15 cellular contexts compared by ENCODE assay signal in genomic region chr7:29204491-29205281, GRCh38. TPM values are rescaled to one million over a fixed set of nuclear protein-coding genes. Genes with fewer than 3 reads are reported as not detected.
"Had no signal": no experiment of that assay in that cellular context is flagged by ENCODE, and none has a peak within 500 bp of the region (broad histone marks: within the 10 kb centered on the region; RNA-seq: fewer than 3 reads in every experiment).

No MANE protein-coding gene starts in this region.

- H3K27ac Mint-ChIP-seq: activated CD4-positive, alpha-beta memory T cell treated with anti-CD3 and anti-CD28 coated beads, Interleukin-2, amount 10 ng/mL, durations not matched to agents 7 days and 5 days; activated CD4-positive, alpha-beta T cell treated with anti-CD3 and anti-CD28 coated beads for 36 hours; activated T-helper 1 cell treated with anti-CD3 and anti-CD28 coated beads, Interleukin-12 subunit alpha, Interleukin-12 subunit beta, Interleukin-2, Interleukin-4 antibody, amounts not matched to agents 30 ng/mL and 10 ng/mL and 1 ng/mL, durations not matched to agents 14 hours and 24 hours and 36 hours; T-cell had no signal

- H3K4me1 ChIP-seq: lower lobe of right lung, upper lobe of left lung had no signal

- H3K27me3 ChIP-seq: heart left ventricle, upper lobe of left lung had no signal

- H3K36me3 ChIP-seq: heart left ventricle, lower lobe of right lung, upper lobe of left lung had no signal

- DNase-seq: activated CD4-positive, alpha-beta memory T cell treated with anti-CD3 and anti-CD28 coated beads, Interleukin-2, amount 10 ng/mL, durations not matched to agents 7 days and 5 days; activated CD4-positive, alpha-beta T cell treated with anti-CD3 and anti-CD28 coated beads for 36 hours; activated CD8-positive, alpha-beta memory T cell treated with anti-CD3 and anti-CD28 coated beads, Interleukin-2, amount 50 U/mL, for 48 hours; activated naive CD4-positive, alpha-beta T cell treated with Interleukin-2 at 50 U/mL for 16 hours; foreskin melanocyte; heart left ventricle; lower lobe of right lung; mucosa of descending colon; naive thymus-derived CD8-positive, alpha-beta T cell; stimulated activated CD4-positive, alpha-beta T cell treated with anti-CD3 and anti-CD28 coated beads, Interleukin-2, amount 100 ng/mL, for 24 hours; stimulated activated naive CD4-positive, alpha-beta T cell; T-cell; upper lobe of left lung had no signal

- H3K36me3 Mint-ChIP-seq: naive thymus-derived CD8-positive, alpha-beta T cell; T-cell had no signal

- H3K27ac ChIP-seq: heart left ventricle, lower lobe of right lung, upper lobe of left lung, VCaP had no signal

- H3K9me3 Mint-ChIP-seq: activated CD4-positive, alpha-beta memory T cell treated with anti-CD3 and anti-CD28 coated beads, Interleukin-2, amount 10 ng/mL, durations not matched to agents 7 days and 5 days; activated T-helper 1 cell treated with anti-CD3 and anti-CD28 coated beads, Interleukin-12 subunit alpha, Interleukin-12 subunit beta, Interleukin-2, Interleukin-4 antibody, amounts not matched to agents 30 ng/mL and 10 ng/mL and 1 ng/mL, durations not matched to agents 14 hours and 24 hours and 36 hours; naive thymus-derived CD8-positive, alpha-beta T cell; T-cell had no signal

- H3K4me3 ChIP-seq: heart left ventricle, lower lobe of right lung, mucosa of descending colon, upper lobe of left lung had no signal

- H3K9me3 ChIP-seq: heart left ventricle, lower lobe of right lung, mucosa of descending colon, upper lobe of left lung had no signal

- H3K4me3 Mint-ChIP-seq: activated CD4-positive, alpha-beta memory T cell treated with anti-CD3 and anti-CD28 coated beads, Interleukin-2, amount 10 ng/mL, durations not matched to agents 7 days and 5 days; activated CD4-positive, alpha-beta T cell treated with anti-CD3 and anti-CD28 coated beads for 36 hours; activated T-helper 1 cell treated with anti-CD3 and anti-CD28 coated beads, Interleukin-12 subunit alpha, Interleukin-12 subunit beta, Interleukin-2, Interleukin-4 antibody, amounts not matched to agents 30 ng/mL and 10 ng/mL and 1 ng/mL, durations not matched to agents 14 hours and 24 hours and 36 hours; naive thymus-derived CD8-positive, alpha-beta T cell; T-cell had no signal

RNA-seq across cellular contexts. Expression of gene CHN2, which starts 10.1 kb away (rescaled TPM):
- total RNA-seq: activated T-helper 1 cell treated with anti-CD3 and anti-CD28 coated beads, Interleukin-12 subunit alpha, Interleukin-12 subunit beta, Interleukin-2, Interleukin-4 antibody, amounts not matched to agents 30 ng/mL and 10 ng/mL and 1 ng/mL, durations not matched to agents 14 hours and 24 hours and 36 hours had no signal

RNA-seq across cellular contexts. Expression of gene CPVL, which starts 58.3 kb away (rescaled TPM):
- total RNA-seq: activated CD4-positive, alpha-beta T cell treated with anti-CD3 and anti-CD28 coated beads for 36 hours; activated T-helper 1 cell treated with anti-CD3 and anti-CD28 coated beads, Interleukin-12 subunit alpha, Interleukin-12 subunit beta, Interleukin-2, Interleukin-4 antibody, amounts not matched to agents 30 ng/mL and 10 ng/mL and 1 ng/mL, durations not matched to agents 14 hours and 24 hours and 36 hours had no signal
